Comparison of ENCODE assay signal across 8 cellular contexts in genomic region chr6:33633462-33634158, GRCh38. TPM values are rescaled to one million over a fixed set of nuclear protein-coding genes. Genes with fewer than 3 reads are reported as not detected.
DNase-seq lines count a peak whose midpoint lies in the region; ATAC-seq, FAIRE-seq and TF ChIP-seq lines count a peak whose summit lies in the region.

No MANE protein-coding gene starts in this region.

- H3K9me3 ChIP-seq in iPS DF 6.9 (ENCODE audit: control insufficient read depth, insufficient read depth, low read length) (no peaks in the 10 kb centered on the region), sigmoid colon (no peaks in the 10 kb centered on the region)

- H3K4me1 ChIP-seq in iPS DF 6.9 (ENCODE audit: control insufficient read depth, insufficient read depth, low read length) (peaks cover 6% of the 10 kb centered on the region), sigmoid colon (peaks cover 0 to 22% (median 17%) of the 10 kb centered on the region in 4 donors)

- no peak for DNase-seq in AG09309 (ENCODE audit: low read depth)
- DNase-seq in HTR-8/SVneo (ENCODE audit: insufficient read length, low spot score), result peak; percentile 69
- peak; percentile 26 to 72 (median 54) for DNase-seq in T-helper 2 cell
- peak; percentile 54 for DNase-seq in astrocyte of the spinal cord (ENCODE audit: low read depth, low spot score)
- DNase-seq in iPS DF 6.9 (ENCODE audit: low read depth, low spot score), result no peak
- peak; percentile 78 for DNase-seq in sigmoid colon
- DNase-seq in SKM-1 (lab: John Stamatoyannopoulos, UW; ENCODE audit: unreplicated experiment), result no peak

- no peak for TF ChIP-seq EP300 in sigmoid colon (IDR thresholded peaks at IDR 0.05)

- intact Hi-C loops in sigmoid colon (cut with DNase I), result no loop called here

- H3K4me3 ChIP-seq in AG09309 (ENCODE audit: control insufficient read depth, low read depth, low read length) (peak overlapping the region; percentile 44), astrocyte of the spinal cord (ENCODE audit: low read depth, low read length) (peak overlapping the region; percentile 47), iPS DF 6.9 (ENCODE audit: low read length) (peak overlapping the region; percentile 69; the same call in 1 of the 2 replicates), sigmoid colon (peak overlapping the region; percentile 16 to 45 (median 38))

- no peak for TF ChIP-seq POLR2A in sigmoid colon (IDR thresholded peaks at IDR 0.05)

- in situ Hi-C loops in astrocyte of the spinal cord (cut with HindIII; ENCODE audit: low sequenced_read_pairs), result no loop called here

- no peak for TF ChIP-seq CTCF in AG09309 (IDR thresholded peaks at IDR 0.05; ENCODE audit: control insufficient read depth, insufficient read depth, low read depth, low read length, missing control alignments)
- no peak for TF ChIP-seq CTCF in astrocyte of the spinal cord (IDR thresholded peaks at IDR 0.05; ENCODE audit: low read depth, low read length)
- no peak for TF ChIP-seq CTCF in sigmoid colon (IDR thresholded peaks at IDR 0.05)

- ATAC-seq in GM19035 (IDR thresholded peaks at IDR 0.05; ENCODE audit: unreplicated experiment), result peak; percentile 58

- H3K36me3 ChIP-seq in iPS DF 6.9 (ENCODE audit: control insufficient read depth, insufficient read depth, low read length), result no peaks in the 10 kb centered on the region
- no peaks in the 10 kb centered on the region for H3K36me3 ChIP-seq in sigmoid colon

- H3K27me3 ChIP-seq in iPS DF 6.9 (ENCODE audit: control insufficient read depth, insufficient read depth, low read length) (no peaks in the 10 kb centered on the region), sigmoid colon (peaks cover 0 to 39% (median 17%) of the 10 kb centered on the region in 3 donors)

- FAIRE-seq in HTR-8/SVneo (lab: Jason Lieb, UNC), result peak; percentile 38

- H3K27ac ChIP-seq in iPS DF 6.9 (ENCODE audit: low read length), result no peak overlapping the region
- H3K27ac ChIP-seq in sigmoid colon, result peak overlapping the region; percentile 19 to 51 (median 44)

- no CpG with 5 or more reads among the region's 86 CpGs for whole genome bisulfite sequencing in iPS DF 6.9 (ENCODE audit: insufficient coverage, insufficient read length)
- WGBS in sigmoid colon, 2 donors, result 1% methylated on average over 85 to 86 of the region's 86 CpGs

RNA-seq across cellular contexts. Expression of gene ITPR3, which starts 12.5 kb away (rescaled TPM):
- total RNA-seq in sigmoid colon, result 10 to 100 TPM in 1 of 4 donors, 1 to 10 TPM in 3; 7.7 to 16.9 (median 9.0) TPM
- 10 to 100 TPM; 10.2 to 75.3 (median 20.6) TPM for polyA plus RNA-seq in sigmoid colon

RNA-seq across cellular contexts. Expression of gene BAK1, which starts 53.5 kb away (rescaled TPM):
- 10 to 100 TPM in 3 of 4 donors, 1 to 10 TPM in 1; 8.9 to 11.1 (median 10.4) TPM for total RNA-seq in sigmoid colon
- polyA plus RNA-seq in sigmoid colon, result 100 to 1,000 TPM in 1 of 3 donors, 10 to 100 TPM in 2; 76.3 to 160 (median 96.9) TPM

Comparison
In these comparisons a context has a peak if more than half of its experiments do, and no peak if none do; other contexts are left out.
1. DNase-seq: peak in HTR-8/SVneo (single experiment), T-helper 2 cell (5 of 5), astrocyte of the spinal cord (single experiment) and sigmoid colon (single experiment); none in AG09309 (single experiment), iPS DF 6.9 (single experiment) and SKM-1 (single experiment).
2. Peak in every context shown above with its lines, with median percentiles within 50 percentile points of each other: H3K4me3 ChIP-seq.